Comparison of ENCODE assay signal across 10 cellular contexts in genomic region chr1:227947425-227947677, GRCh38. TPM values are rescaled to one million over a fixed set of nuclear protein-coding genes. Genes with fewer than 3 reads are reported as not detected.
A peak's percentile ranks its signal among the peaks of the same experiment; 100 is the strongest.
DNase-seq lines count a peak whose midpoint lies in the region; ATAC-seq and TF ChIP-seq lines count a peak whose summit lies in the region.
"Had no signal": no experiment of that assay in that cellular context is flagged by ENCODE, and none has a peak within 500 bp of the region (broad histone marks: within the 10 kb centered on the region; RNA-seq: fewer than 3 reads in every experiment).

No MANE protein-coding gene starts in this region.

- peak overlapping the region; percentile 27 to 55 (median 42) for H3K4me3 ChIP-seq in skin epidermis

- no peak for TF ChIP-seq CTCF in GM20000 (IDR thresholded peaks at IDR 0.05; ENCODE audit: extremely low read depth, missing control alignments)

- DNase-seq in GM20000 (ENCODE audit: low spot score): peak; percentile 61
- DNase-seq in activated CD8-positive, alpha-beta memory T cell treated with anti-CD3 and anti-CD28 coated beads, Interleukin-2, amount 50 U/mL, for 4 hours: peak; percentile 14
- no peak for DNase-seq in left ventricle myocardium superior
- DNase-seq in COR-L47 (lab: John Stamatoyannopoulos, UW): no peak

- intact Hi-C loops in left ventricle myocardium superior (cut with micrococcal nuclease): loop anchor here (5.0 to 10.0 kb wide), 2 partner anchors 185 to 463 kb away; no protein-coding TSS in a partner anchor

- ATAC-seq in left ventricle myocardium superior: peak; percentile 2
- no peak for ATAC-seq in GM18861 (IDR thresholded peaks at IDR 0.05; ENCODE audit: unreplicated experiment)
- ATAC-seq in HG03439 (IDR thresholded peaks at IDR 0.05; ENCODE audit: unreplicated experiment): no peak
- ATAC-seq in HG03175 (IDR thresholded peaks at IDR 0.05; ENCODE audit: unreplicated experiment): no peak

- peak overlapping the region in 10 of 21 experiments; percentile 3 to 79 (median 57) for H3K27ac ChIP-seq in skin epidermis
- H3K27ac ChIP-seq: neutrophil had no signal

RNA-seq across cellular contexts. Expression of gene WNT9A, which starts 0.4 kb away (rescaled TPM):
- 2.5 TPM for total RNA-seq in left ventricle myocardium superior

RNA-seq across cellular contexts. Expression of gene WNT3A, which starts 59.4 kb away (rescaled TPM):
- total RNA-seq in left ventricle myocardium superior: not detected
- total RNA-seq: M059J had no signal

Comparison
In these comparisons a context has a peak if more than half of its experiments do, and no peak if none do; other contexts are left out.
1. DNase-seq: peak in GM20000 (single experiment) and activated CD8-positive, alpha-beta memory T cell treated with anti-CD3 and anti-CD28 coated beads, Interleukin-2, amount 50 U/mL, for 4 hours (single experiment); none in left ventricle myocardium superior (single experiment) and COR-L47 (single experiment).